In genomic region chr5:158914008-158914407, GRCh38 we compare ENCODE assay signal across 27 cellular contexts.
"Had no signal": no experiment of that assay in that cellular context is flagged by ENCODE, and none has a peak within 500 bp of the region (broad histone marks: within the 10 kb centered on the region; RNA-seq: fewer than 3 reads in every experiment).

No MANE protein-coding gene starts in this region.

- H2AFZ ChIP-seq: hepatocyte had no signal

- H3K79me2 ChIP-seq: hepatocyte had no signal

- H3K36me3 ChIP-seq: gastrocnemius medialis, left ventricle myocardium inferior, neutrophil, ovary, spleen, thoracic aorta, uterus had no signal

- H3K4me1 Mint-ChIP-seq: activated naive CD4-positive, alpha-beta T cell treated with anti-CD3 and anti-CD28 coated beads, Interleukin-2, amount 50 U/mL, for 24 hours had no signal

- H3K9me3 Mint-ChIP-seq: activated naive CD4-positive, alpha-beta T cell treated with anti-CD3 and anti-CD28 coated beads, Interleukin-2, amount 50 U/mL, for 24 hours; activated naive CD8-positive, alpha-beta T cell treated with anti-CD3 and anti-CD28 coated beads, Interleukin-2, amount 50 U/mL, for 24 hours; activated T-cell treated with anti-CD3 and anti-CD28 coated beads, Interleukin-2, amount 50 U/mL, for 24 hours; effector memory CD8-positive, alpha-beta T cell; natural killer cell treated with Interleukin-12 subunit alpha and Interleukin-12 subunit beta and Interleukin-15 and Interleukin-18, amount 100 ng/mL, for 72 hours had no signal

- H3K4me3 Mint-ChIP-seq: activated naive CD4-positive, alpha-beta T cell treated with anti-CD3 and anti-CD28 coated beads, Interleukin-2, amount 50 U/mL, for 24 hours; activated naive CD8-positive, alpha-beta T cell treated with anti-CD3 and anti-CD28 coated beads, Interleukin-2, amount 50 U/mL, for 24 hours; activated T-cell treated with anti-CD3 and anti-CD28 coated beads, Interleukin-2, amount 50 U/mL, for 24 hours; effector memory CD8-positive, alpha-beta T cell; natural killer cell treated with Interleukin-12 subunit alpha and Interleukin-12 subunit beta and Interleukin-15 and Interleukin-18, amount 100 ng/mL, for 72 hours had no signal

- H3K4me3 ChIP-seq: gastrocnemius medialis, hepatocyte, left ventricle myocardium inferior, lung, mucosa of descending colon, ovary, spleen, thoracic aorta, uterus had no signal

- H3K36me3 Mint-ChIP-seq: activated naive CD4-positive, alpha-beta T cell treated with anti-CD3 and anti-CD28 coated beads, Interleukin-2, amount 50 U/mL, for 24 hours; natural killer cell treated with Interleukin-12 subunit alpha and Interleukin-12 subunit beta and Interleukin-15 and Interleukin-18, amount 100 ng/mL, for 72 hours had no signal

- H3K4me1 ChIP-seq: uterus had no signal

- H3K27ac ChIP-seq: gastrocnemius medialis, hepatocyte, left ventricle myocardium inferior, neutrophil, ovary, spleen, thoracic aorta, uterus, VCaP had no signal

- H3K27me3 ChIP-seq: gastrocnemius medialis, hepatocyte, neutrophil, ovary, spleen, uterus had no signal

- H3K27me3 Mint-ChIP-seq: activated naive CD8-positive, alpha-beta T cell treated with anti-CD3 and anti-CD28 coated beads, Interleukin-2, amount 50 U/mL, for 24 hours had no signal

- DNase-seq: activated CD4-positive, alpha-beta T cell treated with anti-CD3 and anti-CD28 coated beads for 48 hours; activated CD4-positive, alpha-beta T cell treated with anti-CD3 and anti-CD28 coated beads, Interleukin-2, amount 50 U/mL, for 48 hours; activated CD8-positive, alpha-beta memory T cell treated with anti-CD3 and anti-CD28 coated beads, Interleukin-2, amount 50 U/mL, for 48 hours; activated gamma-delta T cell treated with Interleukin-2 at 50 U/mL for 16 hours; activated naive CD8-positive, alpha-beta T cell treated with anti-CD3 and anti-CD28 coated beads, Interleukin-2, amount 50 U/mL, for 24 hours; activated T-cell treated with anti-CD3 and anti-CD28 coated beads, Interleukin-2, amount 50 U/mL, for 24 hours; amygdala; cortex of kidney; effector memory CD8-positive, alpha-beta T cell; erythroblast; gastrocnemius medialis; islet precursor cell; left ventricle myocardium inferior; mucosa of descending colon; ovary; spleen; stimulated activated naive CD8-positive, alpha-beta T cell treated with anti-CD3 and anti-CD28 coated beads, Interleukin-15, Interleukin-2, amounts not matched to agents 100 U/mL and 50 U/mL, for 24 hours; trophoblast cell; uterus had no signal

- H3K4me2 ChIP-seq: hepatocyte had no signal

- H3K27ac Mint-ChIP-seq: activated naive CD4-positive, alpha-beta T cell treated with anti-CD3 and anti-CD28 coated beads, Interleukin-2, amount 50 U/mL, for 24 hours; activated naive CD8-positive, alpha-beta T cell treated with anti-CD3 and anti-CD28 coated beads, Interleukin-2, amount 50 U/mL, for 24 hours; activated T-cell treated with anti-CD3 and anti-CD28 coated beads, Interleukin-2, amount 50 U/mL, for 24 hours; effector memory CD8-positive, alpha-beta T cell; natural killer cell treated with Interleukin-12 subunit alpha and Interleukin-12 subunit beta and Interleukin-15 and Interleukin-18, amount 100 ng/mL, for 72 hours; progenitor cell of endocrine pancreas had no signal

- H3K9me3 ChIP-seq: gastrocnemius medialis, left ventricle myocardium inferior, mucosa of descending colon, neutrophil, ovary, spleen, thoracic aorta, uterus had no signal
